ENCODE assay signal across 1 cellular context in genomic region chr16:57299719-57300386, GRCh38.
TF ChIP-seq lines count a peak whose summit lies in the region.

No MANE protein-coding gene starts in this region.

TF ChIP-seq in HepG2, 621 proteins besides CTCF, POLR2A, EP300 and RAD21 (continued from another document and continues in another):
- TF ChIP-seq THAP9 (CRISPR knock-in tag; IDR thresholded peaks at IDR 0.05; ENCODE audit: borderline replicate concordance), result peak; percentile 72; the same call in 1 of the 2 replicates
- peak; percentile 91 for TF ChIP-seq ELF3 (CRISPR knock-in tag; IDR thresholded peaks at IDR 0.05)
- TF ChIP-seq MAFG (CRISPR knock-in tag; IDR thresholded peaks at IDR 0.05), result no peak
- peak; percentile 44; the same call in 1 of the 2 replicates for TF ChIP-seq ZHX1 (CRISPR knock-in tag; IDR thresholded peaks at IDR 0.05; ENCODE audit: low read depth)
- peak; percentile 96; the same call in 1 of the 2 replicates for TF ChIP-seq ZNF878 (CRISPR knock-in tag; IDR thresholded peaks at IDR 0.05)
- peak; percentile 62; the same call in 1 of the 2 replicates for TF ChIP-seq ZNF552 (CRISPR knock-in tag; IDR thresholded peaks at IDR 0.05; ENCODE audit: borderline replicate concordance)
- TF ChIP-seq DR1 (CRISPR knock-in tag; IDR thresholded peaks at IDR 0.05), result peak; percentile 61
- TF ChIP-seq ONECUT2 (CRISPR knock-in tag; IDR thresholded peaks at IDR 0.05), result peak; percentile 52
- no peak for TF ChIP-seq HNRNPH1 (optimal IDR thresholded peaks at IDR 0.05; ENCODE audit: low read depth, low read length)
- peak; percentile 96 for TF ChIP-seq ZNF567 (CRISPR knock-in tag; IDR thresholded peaks at IDR 0.05; ENCODE audit: borderline replicate concordance)
- no peak; the same call in 1 of the 2 replicates for TF ChIP-seq ARNTL (CRISPR knock-in tag; IDR thresholded peaks at IDR 0.05)
- no peak for TF ChIP-seq FLYWCH1 (CRISPR knock-in tag; IDR thresholded peaks at IDR 0.05)
- peak; percentile 85 for TF ChIP-seq SNAPC4 (CRISPR knock-in tag; IDR thresholded peaks at IDR 0.05)
- TF ChIP-seq MBNL3 (CRISPR knock-in tag; conservative IDR thresholded peaks at IDR 0.05), result no peak
- no peak; the same call in 1 of the 2 replicates for TF ChIP-seq KIAA2018 (CRISPR knock-in tag; IDR thresholded peaks at IDR 0.05; ENCODE audit: borderline replicate concordance)
- peak; percentile 85 for TF ChIP-seq ZNF331 (CRISPR knock-in tag; IDR thresholded peaks at IDR 0.05)
- no peak for TF ChIP-seq NFIB (CRISPR knock-in tag; IDR thresholded peaks at IDR 0.05; ENCODE audit: borderline replicate concordance)
- TF ChIP-seq REST (IDR thresholded peaks at IDR 0.05; ENCODE audit: borderline replicate concordance in 1 of 2, low read depth in 1 of 2, low read length in 2 of 2), result no peak
- TF ChIP-seq ZBED4 (CRISPR knock-in tag; IDR thresholded peaks at IDR 0.05; ENCODE audit: borderline replicate concordance), result peak; percentile 96
- peak; percentile 37; the same call in 1 of the 2 replicates for TF ChIP-seq SMC3 (IDR thresholded peaks at IDR 0.05; ENCODE audit: low read length)
- TF ChIP-seq ZNF672 (CRISPR knock-in tag; IDR thresholded peaks at IDR 0.05), result no peak
- TF ChIP-seq ZNF768 (CRISPR knock-in tag; IDR thresholded peaks at IDR 0.05), result peak; percentile 61
- TF ChIP-seq ETV6 (CRISPR knock-in tag; conservative IDR thresholded peaks at IDR 0.05), result peak; percentile 82; the same call in 1 of the 2 replicates
